1 cellular context compared by ENCODE assay signal in the genomic region with DNA sequence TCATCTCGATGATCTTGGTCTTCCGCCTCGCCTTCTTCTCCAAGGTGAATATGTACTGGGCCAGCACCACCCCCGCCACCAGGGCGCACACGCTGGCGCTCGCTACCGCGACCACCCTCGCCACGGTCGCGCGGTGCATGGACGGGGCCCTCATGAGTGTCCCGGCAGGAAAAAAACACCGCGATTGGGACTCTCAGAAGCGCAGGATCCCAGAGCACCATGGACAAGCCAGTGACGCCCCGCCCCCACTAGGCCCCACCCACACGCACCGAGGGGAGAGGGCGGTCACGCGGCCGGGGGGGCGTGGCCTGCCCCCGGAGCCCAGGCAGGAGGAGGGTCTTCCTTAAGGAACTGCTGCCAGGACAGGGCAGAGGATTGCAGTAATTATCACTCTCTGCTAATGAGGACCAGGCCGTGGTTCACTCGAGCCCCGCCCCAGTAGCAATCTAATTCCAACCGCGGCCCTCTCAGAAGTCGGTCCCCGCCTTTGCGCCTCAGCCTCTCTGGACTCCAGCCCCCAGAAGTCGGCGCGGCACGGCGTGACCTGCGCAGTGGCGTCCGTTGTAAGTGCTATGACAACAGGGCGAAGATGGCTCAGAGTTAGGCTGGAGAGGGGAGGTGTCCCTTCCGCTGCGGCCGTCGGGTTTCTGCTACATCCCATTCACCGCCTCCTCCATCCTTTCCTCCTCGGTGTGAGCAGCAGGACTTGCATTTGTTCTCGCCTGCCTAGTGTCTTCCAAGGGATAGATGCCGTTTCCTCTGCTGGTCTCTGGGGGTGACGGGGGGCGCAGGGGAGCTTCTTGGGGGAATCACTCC.
TF ChIP-seq lines count a peak whose summit lies in the region.

A gene (plus strand): TSS at position 575 of the 816 bp plus-strand sequence. CDS start 16,689 bp downstream, outside the sequence.

TF ChIP-seq in HepG2, 621 proteins besides CTCF, POLR2A, EP300 and RAD21 (continued from another document and continues in another):
- TF ChIP-seq, protein P1, sequence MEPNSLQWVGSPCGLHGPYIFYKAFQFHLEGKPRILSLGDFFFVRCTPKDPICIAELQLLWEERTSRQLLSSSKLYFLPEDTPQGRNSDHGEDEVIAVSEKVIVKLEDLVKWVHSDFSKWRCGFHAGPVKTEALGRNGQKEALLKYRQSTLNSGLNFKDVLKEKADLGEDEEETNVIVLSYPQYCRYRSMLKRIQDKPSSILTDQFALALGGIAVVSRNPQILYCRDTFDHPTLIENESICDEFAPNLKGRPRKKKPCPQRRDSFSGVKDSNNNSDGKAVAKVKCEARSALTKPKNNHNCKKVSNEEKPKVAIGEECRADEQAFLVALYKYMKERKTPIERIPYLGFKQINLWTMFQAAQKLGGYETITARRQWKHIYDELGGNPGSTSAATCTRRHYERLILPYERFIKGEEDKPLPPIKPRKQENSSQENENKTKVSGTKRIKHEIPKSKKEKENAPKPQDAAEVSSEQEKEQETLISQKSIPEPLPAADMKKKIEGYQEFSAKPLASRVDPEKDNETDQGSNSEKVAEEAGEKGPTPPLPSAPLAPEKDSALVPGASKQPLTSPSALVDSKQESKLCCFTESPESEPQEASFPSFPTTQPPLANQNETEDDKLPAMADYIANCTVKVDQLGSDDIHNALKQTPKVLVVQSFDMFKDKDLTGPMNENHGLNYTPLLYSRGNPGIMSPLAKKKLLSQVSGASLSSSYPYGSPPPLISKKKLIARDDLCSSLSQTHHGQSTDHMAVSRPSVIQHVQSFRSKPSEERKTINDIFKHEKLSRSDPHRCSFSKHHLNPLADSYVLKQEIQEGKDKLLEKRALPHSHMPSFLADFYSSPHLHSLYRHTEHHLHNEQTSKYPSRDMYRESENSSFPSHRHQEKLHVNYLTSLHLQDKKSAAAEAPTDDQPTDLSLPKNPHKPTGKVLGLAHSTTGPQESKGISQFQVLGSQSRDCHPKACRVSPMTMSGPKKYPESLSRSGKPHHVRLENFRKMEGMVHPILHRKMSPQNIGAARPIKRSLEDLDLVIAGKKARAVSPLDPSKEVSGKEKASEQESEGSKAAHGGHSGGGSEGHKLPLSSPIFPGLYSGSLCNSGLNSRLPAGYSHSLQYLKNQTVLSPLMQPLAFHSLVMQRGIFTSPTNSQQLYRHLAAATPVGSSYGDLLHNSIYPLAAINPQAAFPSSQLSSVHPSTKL (CRISPR knock-in tag; IDR thresholded peaks at IDR 0.05): no peak; the same call in 1 of the 2 replicates
- no peak for TF ChIP-seq ZNF382 (CRISPR knock-in tag; IDR thresholded peaks at IDR 0.05; ENCODE audit: borderline replicate concordance)
- no peak for TF ChIP-seq BRCA1 (CRISPR knock-in tag; IDR thresholded peaks at IDR 0.05)
- TF ChIP-seq, protein P2, sequence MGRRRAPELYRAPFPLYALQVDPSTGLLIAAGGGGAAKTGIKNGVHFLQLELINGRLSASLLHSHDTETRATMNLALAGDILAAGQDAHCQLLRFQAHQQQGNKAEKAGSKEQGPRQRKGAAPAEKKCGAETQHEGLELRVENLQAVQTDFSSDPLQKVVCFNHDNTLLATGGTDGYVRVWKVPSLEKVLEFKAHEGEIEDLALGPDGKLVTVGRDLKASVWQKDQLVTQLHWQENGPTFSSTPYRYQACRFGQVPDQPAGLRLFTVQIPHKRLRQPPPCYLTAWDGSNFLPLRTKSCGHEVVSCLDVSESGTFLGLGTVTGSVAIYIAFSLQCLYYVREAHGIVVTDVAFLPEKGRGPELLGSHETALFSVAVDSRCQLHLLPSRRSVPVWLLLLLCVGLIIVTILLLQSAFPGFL (CRISPR knock-in tag; IDR thresholded peaks at IDR 0.05): no peak
- TF ChIP-seq ZFAT (CRISPR knock-in tag; conservative IDR thresholded peaks at IDR 0.05): no peak
- TF ChIP-seq HNF4G (IDR thresholded peaks at IDR 0.05; ENCODE audit: borderline replicate concordance, low read depth, low read length): no peak
- no peak; the same call in 1 of the 2 replicates for TF ChIP-seq HNF4G (CRISPR knock-in tag; IDR thresholded peaks at IDR 0.05; ENCODE audit: borderline replicate concordance, low read depth)
- TF ChIP-seq, protein P3, sequence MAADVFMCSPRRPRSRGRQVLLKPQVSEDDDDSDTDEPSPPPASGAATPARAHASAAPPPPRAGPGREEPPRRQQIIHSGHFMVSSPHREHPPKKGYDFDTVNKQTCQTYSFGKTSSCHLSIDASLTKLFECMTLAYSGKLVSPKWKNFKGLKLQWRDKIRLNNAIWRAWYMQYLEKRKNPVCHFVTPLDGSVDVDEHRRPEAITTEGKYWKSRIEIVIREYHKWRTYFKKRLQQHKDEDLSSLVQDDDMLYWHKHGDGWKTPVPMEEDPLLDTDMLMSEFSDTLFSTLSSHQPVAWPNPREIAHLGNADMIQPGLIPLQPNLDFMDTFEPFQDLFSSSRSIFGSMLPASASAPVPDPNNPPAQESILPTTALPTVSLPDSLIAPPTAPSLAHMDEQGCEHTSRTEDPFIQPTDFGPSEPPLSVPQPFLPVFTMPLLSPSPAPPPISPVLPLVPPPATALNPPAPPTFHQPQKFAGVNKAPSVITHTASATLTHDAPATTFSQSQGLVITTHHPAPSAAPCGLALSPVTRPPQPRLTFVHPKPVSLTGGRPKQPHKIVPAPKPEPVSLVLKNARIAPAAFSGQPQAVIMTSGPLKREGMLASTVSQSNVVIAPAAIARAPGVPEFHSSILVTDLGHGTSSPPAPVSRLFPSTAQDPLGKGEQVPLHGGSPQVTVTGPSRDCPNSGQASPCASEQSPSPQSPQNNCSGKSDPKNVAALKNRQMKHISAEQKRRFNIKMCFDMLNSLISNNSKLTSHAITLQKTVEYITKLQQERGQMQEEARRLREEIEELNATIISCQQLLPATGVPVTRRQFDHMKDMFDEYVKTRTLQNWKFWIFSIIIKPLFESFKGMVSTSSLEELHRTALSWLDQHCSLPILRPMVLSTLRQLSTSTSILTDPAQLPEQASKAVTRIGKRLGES (CRISPR knock-in tag; IDR thresholded peaks at IDR 0.05; ENCODE audit: borderline replicate concordance): no peak
- TF ChIP-seq SIX1 (CRISPR knock-in tag; IDR thresholded peaks at IDR 0.05; ENCODE audit: borderline replicate concordance): no peak
- TF ChIP-seq ZNF343 (CRISPR knock-in tag; IDR thresholded peaks at IDR 0.05): no peak
- TF ChIP-seq SPEN (CRISPR knock-in tag; IDR thresholded peaks at IDR 0.05; ENCODE audit: low read depth): no peak; the same call in 1 of the 2 replicates
- no peak for TF ChIP-seq BCL6 (CRISPR knock-in tag; IDR thresholded peaks at IDR 0.05)
- TF ChIP-seq RARG (CRISPR knock-in tag; IDR thresholded peaks at IDR 0.05; ENCODE audit: low read depth): no peak
- no peak for TF ChIP-seq WIZ (CRISPR knock-in tag; IDR thresholded peaks at IDR 0.05)
- TF ChIP-seq, protein P4, sequence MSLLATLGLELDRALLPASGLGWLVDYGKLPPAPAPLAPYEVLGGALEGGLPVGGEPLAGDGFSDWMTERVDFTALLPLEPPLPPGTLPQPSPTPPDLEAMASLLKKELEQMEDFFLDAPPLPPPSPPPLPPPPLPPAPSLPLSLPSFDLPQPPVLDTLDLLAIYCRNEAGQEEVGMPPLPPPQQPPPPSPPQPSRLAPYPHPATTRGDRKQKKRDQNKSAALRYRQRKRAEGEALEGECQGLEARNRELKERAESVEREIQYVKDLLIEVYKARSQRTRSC (CRISPR knock-in tag; IDR thresholded peaks at IDR 0.05; ENCODE audit: low read depth): no peak
- no peak for TF ChIP-seq HMG20B (CRISPR knock-in tag; conservative IDR thresholded peaks at IDR 0.05)
- TF ChIP-seq STAG1 (CRISPR knock-in tag; IDR thresholded peaks at IDR 0.05): no peak
- no peak for TF ChIP-seq ZNF569 (CRISPR knock-in tag; IDR thresholded peaks at IDR 0.05; ENCODE audit: borderline replicate concordance)
- TF ChIP-seq, protein P5, sequence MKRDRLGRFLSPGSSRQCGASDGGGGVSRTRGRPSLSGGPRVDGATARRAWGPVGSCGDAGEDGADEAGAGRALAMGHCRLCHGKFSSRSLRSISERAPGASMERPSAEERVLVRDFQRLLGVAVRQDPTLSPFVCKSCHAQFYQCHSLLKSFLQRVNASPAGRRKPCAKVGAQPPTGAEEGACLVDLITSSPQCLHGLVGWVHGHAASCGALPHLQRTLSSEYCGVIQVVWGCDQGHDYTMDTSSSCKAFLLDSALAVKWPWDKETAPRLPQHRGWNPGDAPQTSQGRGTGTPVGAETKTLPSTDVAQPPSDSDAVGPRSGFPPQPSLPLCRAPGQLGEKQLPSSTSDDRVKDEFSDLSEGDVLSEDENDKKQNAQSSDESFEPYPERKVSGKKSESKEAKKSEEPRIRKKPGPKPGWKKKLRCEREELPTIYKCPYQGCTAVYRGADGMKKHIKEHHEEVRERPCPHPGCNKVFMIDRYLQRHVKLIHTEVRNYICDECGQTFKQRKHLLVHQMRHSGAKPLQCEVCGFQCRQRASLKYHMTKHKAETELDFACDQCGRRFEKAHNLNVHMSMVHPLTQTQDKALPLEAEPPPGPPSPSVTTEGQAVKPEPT (CRISPR knock-in tag; IDR thresholded peaks at IDR 0.05; ENCODE audit: low read depth): peak; percentile 46; the same call in 1 of the 2 replicates
- no peak for TF ChIP-seq SCMH1 (CRISPR knock-in tag; IDR thresholded peaks at IDR 0.05; ENCODE audit: borderline replicate concordance)
- TF ChIP-seq ZNF441 (CRISPR knock-in tag; IDR thresholded peaks at IDR 0.05; ENCODE audit: borderline replicate concordance): no peak; the same call in 1 of the 2 replicates
- no peak for TF ChIP-seq SP1 (IDR thresholded peaks at IDR 0.05)
- TF ChIP-seq SP1 (CRISPR knock-in tag; IDR thresholded peaks at IDR 0.05): peak; percentile 83
- TF ChIP-seq CC2D1A (CRISPR knock-in tag; IDR thresholded peaks at IDR 0.05): no peak
- no peak for TF ChIP-seq ZNF768 (CRISPR knock-in tag; IDR thresholded peaks at IDR 0.05)
- TF ChIP-seq PHB2 (IDR thresholded peaks at IDR 0.05; ENCODE audit: partially characterized antibody): no peak
- TF ChIP-seq ZNF3 (CRISPR knock-in tag; IDR thresholded peaks at IDR 0.05): no peak
- TF ChIP-seq ZNF101 (CRISPR knock-in tag; IDR thresholded peaks at IDR 0.05; ENCODE audit: borderline replicate concordance, low read depth): no peak
- no peak for TF ChIP-seq CCAR2 (optimal IDR thresholded peaks at IDR 0.05; ENCODE audit: low read depth, low read length)
- no peak for TF ChIP-seq SIX4 (CRISPR knock-in tag; IDR thresholded peaks at IDR 0.05)
- TF ChIP-seq PAX8 (CRISPR knock-in tag; IDR thresholded peaks at IDR 0.05; ENCODE audit: borderline replicate concordance): no peak
- TF ChIP-seq NCOR1 (IDR thresholded peaks at IDR 0.05; ENCODE audit: borderline replicate concordance, low read length): peak; percentile 48; the same call in 1 of the 2 replicates
- TF ChIP-seq ZNF761 (CRISPR knock-in tag; conservative IDR thresholded peaks at IDR 0.05): no peak
- TF ChIP-seq ZC3H4 (CRISPR knock-in tag; IDR thresholded peaks at IDR 0.05; ENCODE audit: borderline replicate concordance): no peak
- TF ChIP-seq, protein P6, sequence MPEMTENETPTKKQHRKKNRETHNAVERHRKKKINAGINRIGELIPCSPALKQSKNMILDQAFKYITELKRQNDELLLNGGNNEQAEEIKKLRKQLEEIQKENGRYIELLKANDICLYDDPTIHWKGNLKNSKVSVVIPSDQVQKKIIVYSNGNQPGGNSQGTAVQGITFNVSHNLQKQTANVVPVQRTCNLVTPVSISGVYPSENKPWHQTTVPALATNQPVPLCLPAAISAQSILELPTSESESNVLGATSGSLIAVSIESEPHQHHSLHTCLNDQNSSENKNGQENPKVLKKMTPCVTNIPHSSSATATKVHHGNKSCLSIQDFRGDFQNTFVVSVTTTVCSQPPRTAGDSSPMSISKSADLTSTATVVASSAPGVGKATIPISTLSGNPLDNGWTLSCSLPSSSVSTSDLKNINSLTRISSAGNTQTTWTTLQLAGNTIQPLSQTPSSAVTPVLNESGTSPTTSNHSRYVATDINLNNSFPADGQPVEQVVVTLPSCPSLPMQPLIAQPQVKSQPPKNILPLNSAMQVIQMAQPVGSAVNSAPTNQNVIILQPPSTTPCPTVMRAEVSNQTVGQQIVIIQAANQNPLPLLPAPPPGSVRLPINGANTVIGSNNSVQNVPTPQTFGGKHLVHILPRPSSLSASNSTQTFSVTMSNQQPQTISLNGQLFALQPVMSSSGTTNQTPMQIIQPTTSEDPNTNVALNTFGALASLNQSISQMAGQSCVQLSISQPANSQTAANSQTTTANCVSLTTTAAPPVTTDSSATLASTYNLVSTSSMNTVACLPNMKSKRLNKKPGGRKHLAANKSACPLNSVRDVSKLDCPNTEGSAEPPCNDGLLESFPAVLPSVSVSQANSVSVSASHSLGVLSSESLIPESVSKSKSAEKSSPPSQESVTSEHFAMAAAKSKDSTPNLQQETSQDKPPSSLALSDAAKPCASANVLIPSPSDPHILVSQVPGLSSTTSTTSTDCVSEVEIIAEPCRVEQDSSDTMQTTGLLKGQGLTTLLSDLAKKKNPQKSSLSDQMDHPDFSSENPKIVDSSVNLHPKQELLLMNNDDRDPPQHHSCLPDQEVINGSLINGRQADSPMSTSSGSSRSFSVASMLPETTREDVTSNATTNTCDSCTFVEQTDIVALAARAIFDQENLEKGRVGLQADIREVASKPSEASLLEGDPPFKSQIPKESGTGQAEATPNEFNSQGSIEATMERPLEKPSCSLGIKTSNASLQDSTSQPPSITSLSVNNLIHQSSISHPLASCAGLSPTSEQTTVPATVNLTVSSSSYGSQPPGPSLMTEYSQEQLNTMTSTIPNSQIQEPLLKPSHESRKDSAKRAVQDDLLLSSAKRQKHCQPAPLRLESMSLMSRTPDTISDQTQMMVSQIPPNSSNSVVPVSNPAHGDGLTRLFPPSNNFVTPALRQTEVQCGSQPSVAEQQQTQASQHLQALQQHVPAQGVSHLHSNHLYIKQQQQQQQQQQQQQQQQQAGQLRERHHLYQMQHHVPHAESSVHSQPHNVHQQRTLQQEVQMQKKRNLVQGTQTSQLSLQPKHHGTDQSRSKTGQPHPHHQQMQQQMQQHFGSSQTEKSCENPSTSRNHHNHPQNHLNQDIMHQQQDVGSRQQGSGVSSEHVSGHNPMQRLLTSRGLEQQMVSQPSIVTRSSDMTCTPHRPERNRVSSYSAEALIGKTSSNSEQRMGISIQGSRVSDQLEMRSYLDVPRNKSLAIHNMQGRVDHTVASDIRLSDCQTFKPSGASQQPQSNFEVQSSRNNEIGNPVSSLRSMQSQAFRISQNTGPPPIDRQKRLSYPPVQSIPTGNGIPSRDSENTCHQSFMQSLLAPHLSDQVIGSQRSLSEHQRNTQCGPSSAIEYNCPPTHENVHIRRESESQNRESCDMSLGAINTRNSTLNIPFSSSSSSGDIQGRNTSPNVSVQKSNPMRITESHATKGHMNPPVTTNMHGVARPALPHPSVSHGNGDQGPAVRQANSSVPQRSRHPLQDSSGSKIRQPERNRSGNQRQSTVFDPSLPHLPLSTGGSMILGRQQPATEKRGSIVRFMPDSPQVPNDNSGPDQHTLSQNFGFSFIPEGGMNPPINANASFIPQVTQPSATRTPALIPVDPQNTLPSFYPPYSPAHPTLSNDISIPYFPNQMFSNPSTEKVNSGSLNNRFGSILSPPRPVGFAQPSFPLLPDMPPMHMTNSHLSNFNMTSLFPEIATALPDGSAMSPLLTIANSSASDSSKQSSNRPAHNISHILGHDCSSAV (CRISPR knock-in tag; IDR thresholded peaks at IDR 0.05; ENCODE audit: borderline replicate concordance): no peak
- TF ChIP-seq MIXL1 (CRISPR knock-in tag; IDR thresholded peaks at IDR 0.05): no peak
- TF ChIP-seq ISX (CRISPR knock-in tag; conservative IDR thresholded peaks at IDR 0.05): no peak
- TF ChIP-seq ZNF598 (CRISPR knock-in tag; IDR thresholded peaks at IDR 0.05; ENCODE audit: borderline replicate concordance): peak; percentile 80; the same call in 1 of the 2 replicates
- TF ChIP-seq ZNF431 (CRISPR knock-in tag; IDR thresholded peaks at IDR 0.05; ENCODE audit: borderline replicate concordance, low read depth): no peak
